Comparison of ENCODE assay signal across 8 cellular contexts in the genomic region with DNA sequence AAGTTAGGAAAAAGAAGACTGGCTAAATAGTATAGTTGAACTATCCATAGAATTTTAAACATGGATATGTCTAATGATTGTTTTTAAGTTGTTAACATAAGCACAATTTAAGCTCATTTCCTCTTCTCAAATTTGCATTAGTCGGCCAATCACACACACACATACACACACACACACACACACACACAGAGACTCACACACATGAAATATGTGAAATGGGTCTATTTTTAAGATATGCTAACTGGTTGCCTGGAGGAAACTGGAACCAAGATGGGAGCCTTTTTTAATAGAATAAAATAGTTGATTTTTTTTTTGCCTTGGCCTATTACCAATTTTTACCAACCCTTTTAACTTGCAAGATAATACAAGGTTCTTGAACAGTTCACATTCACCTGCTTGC. TPM values are rescaled to one million over a fixed set of nuclear protein-coding genes. Genes with fewer than 3 reads are reported as not detected.
"Had no signal": no experiment of that assay in that cellular context is flagged by ENCODE, and none has a peak within 500 bp of the region (broad histone marks: within the 10 kb centered on the region; RNA-seq: fewer than 3 reads in every experiment).

No MANE protein-coding gene starts in this region.

- H3K4me3 Mint-ChIP-seq: H9, HFFc6 had no signal

- H3K9ac ChIP-seq: GM23248 had no signal

- H3K4me1 Mint-ChIP-seq: H9 had no signal

- DNase-seq: GM23248, GOT3, H9, HCEC 1CT, HFFc6 had no signal

- H3K27ac ChIP-seq: GM23248, HL-60 had no signal

- H3K9me3 Mint-ChIP-seq: H9, HFFc6 had no signal

- H2AFZ ChIP-seq: GM23248 had no signal

- ATAC-seq: HepG2, K562 had no signal

- H3K27ac Mint-ChIP-seq: H9, HFFc6 had no signal

- H3K4me3 ChIP-seq: GM23248, K562 had no signal

RNA-seq across cellular contexts. Expression of gene STYK1, which starts 24.0 kb away (rescaled TPM):
- total RNA-seq: HepG2 had no signal
- polyA plus RNA-seq: HepG2 had no signal
